ENCODE assay signal across 8 cellular contexts in the genomic region with DNA sequence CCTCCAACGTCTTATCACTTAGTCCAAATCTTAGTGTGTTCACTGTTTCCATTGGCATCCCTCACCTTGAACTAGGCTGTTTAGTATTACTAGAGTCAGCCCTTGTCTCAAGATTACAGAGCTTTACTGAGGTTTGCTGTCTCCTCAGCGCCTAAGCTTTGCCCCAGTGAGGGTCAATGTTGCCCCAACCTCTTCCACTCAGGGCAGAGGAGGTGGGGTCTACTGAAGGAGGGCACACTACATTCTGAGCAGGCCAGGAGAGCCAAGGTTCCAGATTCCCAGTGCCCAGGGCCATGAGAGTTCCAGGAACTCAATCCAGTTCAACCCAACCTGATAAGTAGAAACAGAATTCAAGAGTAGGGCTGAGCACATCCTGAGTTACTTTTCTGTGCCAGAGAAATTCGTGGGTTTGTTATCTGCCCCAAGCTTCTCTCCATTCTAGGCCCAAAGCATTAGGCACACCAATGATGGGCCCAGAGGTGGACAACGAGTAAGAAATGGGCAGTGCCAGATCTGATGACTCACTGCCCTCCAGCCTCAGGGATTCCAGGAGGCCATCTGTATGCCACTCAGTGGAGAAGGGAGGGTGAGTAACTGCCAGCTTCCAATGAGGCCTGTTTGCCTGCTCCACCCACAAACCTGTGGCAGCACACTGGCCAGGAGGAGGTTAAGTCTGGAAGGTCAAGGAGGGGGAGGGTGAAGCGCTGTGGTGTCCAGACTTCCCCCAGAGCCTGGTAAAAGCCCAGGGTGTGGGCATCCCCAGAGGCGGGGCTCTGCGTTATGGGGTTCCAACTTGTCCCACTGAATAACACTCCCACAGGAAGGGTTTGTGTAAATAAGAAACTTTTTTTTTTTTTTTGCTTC. TPM values are rescaled to one million over a fixed set of nuclear protein-coding genes. Genes with fewer than 3 reads are reported as not detected.
DNase-seq lines count a peak whose midpoint lies in the region; ATAC-seq and TF ChIP-seq lines count a peak whose summit lies in the region.

No MANE protein-coding gene starts in this region.

- DNase-seq in HT-29 (ENCODE audit: low spot score): peak; percentile 93
- peak; percentile 52 to 88 (median 70) for DNase-seq in body of pancreas
- DNase-seq in kidney epithelial cell (ENCODE audit: low read depth): peak; percentile 79
- DNase-seq in thyroid gland: peak in 1 of 2 donors; percentile 45
- no peak for DNase-seq in SIG-M5 (lab: John Stamatoyannopoulos, UW)
- no peak for DNase-seq in DMS114 treated with DMSO at 0.1 percent for 48 hours (lab: John Stamatoyannopoulos, UW; ENCODE audit: unreplicated experiment)
- DNase-seq in activated naive CD4-positive, alpha-beta T cell treated with Interleukin-2 at 50 U/mL for 16 hours: no peak

- peaks cover 7 to 16% of the 10 kb centered on the region in 2 donors for H3K36me3 ChIP-seq in body of pancreas (replicated peaks in 1 of 2; ENCODE audit: insufficient read depth in 1 of 2, low read depth in 2 of 2)
- peaks cover 8% of the 10 kb centered on the region for H3K36me3 ChIP-seq in kidney epithelial cell (ENCODE audit: control insufficient read depth, insufficient read depth, low read length)
- peaks cover 47 to 48% of the 10 kb centered on the region in 2 donors for H3K36me3 ChIP-seq in thyroid gland

- TF ChIP-seq CTCF in body of pancreas (IDR thresholded peaks at IDR 0.05) (no peak), kidney epithelial cell (IDR thresholded peaks at IDR 0.05; ENCODE audit: insufficient read depth, low read length, poor library complexity, severe bottlenecking) (no peak), thyroid gland (IDR thresholded peaks at IDR 0.05) (no peak)

- H3K27me3 ChIP-seq in body of pancreas (no peaks in the 10 kb centered on the region), kidney epithelial cell (ENCODE audit: control insufficient read depth, insufficient read depth, low read length) (no peaks in the 10 kb centered on the region), thyroid gland (no peaks in the 10 kb centered on the region)

- H3K27ac ChIP-seq in body of pancreas: peak overlapping the region; percentile 50 to 72 (median 68)
- peak overlapping the region in 2 of 3 donors; percentile 27 to 61 for H3K27ac ChIP-seq in thyroid gland

- TF ChIP-seq POLR2A in body of pancreas (IDR thresholded peaks at IDR 0.05) (peak in 1 of 3 donors; percentile 13), thyroid gland (IDR thresholded peaks at IDR 0.05) (no peak)

- H3K4me3 ChIP-seq in body of pancreas: no peak overlapping the region
- H3K4me3 ChIP-seq in kidney epithelial cell (ENCODE audit: low read depth, low read length): no peak overlapping the region
- H3K4me3 ChIP-seq in thyroid gland (replicated peaks in 1 of 3): no peak overlapping the region

- ATAC-seq in body of pancreas (peak; percentile 67), HG03378 (IDR thresholded peaks at IDR 0.05; ENCODE audit: unreplicated experiment) (no peak)

- intact Hi-C loops in body of pancreas (cut with DNase I): no loop called here
- intact Hi-C loops in thyroid gland (cut with DNase I): no loop called here

- WGBS in body of pancreas, 2 donors: 39 to 42% methylated on average over 6 to 7 of the region's 7 CpGs
- 56 to 71% methylated on average over 7 of the region's 7 CpGs for WGBS in thyroid gland, 2 donors

- H3K4me1 ChIP-seq in body of pancreas (peaks cover 59% of the 10 kb centered on the region), thyroid gland (peaks cover 5 to 16% of the 10 kb centered on the region in 2 donors)

- H3K9me3 ChIP-seq in body of pancreas (no peaks in the 10 kb centered on the region), thyroid gland (no peaks in the 10 kb centered on the region)

RNA-seq across cellular contexts. Expression of a gene that starts 8.2 kb away (rescaled TPM):
- 7.4 and 8.7 TPM in 2 replicates for total RNA-seq in HT-29 (2014; rRNA removed; shearing (Covaris generic))
- total RNA-seq in body of pancreas (10 to 100 TPM; 64.1 to 80.4 TPM), kidney epithelial cell (11.3 and 15.0 TPM in 2 replicates), thyroid gland (10 to 100 TPM; 20.4 to 38.7 (median 24.4) TPM)

RNA-seq across cellular contexts. Expression of a gene that starts 9.5 kb away (rescaled TPM):
- total RNA-seq in HT-29 (2014; rRNA removed; shearing (Covaris generic)): 34.2 and 49.4 TPM in 2 replicates
- total RNA-seq in body of pancreas (100 to 1,000 TPM in 1 of 2 donors, 10 to 100 TPM in 1; 63.0 to 105 TPM), kidney epithelial cell (10.2 and 11.2 TPM in 2 replicates), thyroid gland (10 to 100 TPM; 22.0 to 30.4 (median 26.4) TPM)

RNA-seq across cellular contexts. Expression of a gene that starts 14.3 kb away (rescaled TPM):
- total RNA-seq in HT-29 (2014; rRNA removed; shearing (Covaris generic)): not detected in 2 replicates
- total RNA-seq in body of pancreas: under 1 TPM; 0.78 to 0.99 TPM
- total RNA-seq in kidney epithelial cell: 3.1 and 8.9 TPM in 2 replicates
- total RNA-seq in thyroid gland: 1 to 10 TPM; 2.0 to 3.6 (median 2.6) TPM

RNA-seq across cellular contexts. Expression of a gene that starts 15.0 kb away (rescaled TPM):
- total RNA-seq in HT-29 (2014; rRNA removed; shearing (Covaris generic)): 0.08 and 0.23 TPM in 2 replicates
- total RNA-seq in body of pancreas: 1 to 10 TPM; 4.9 to 6.7 TPM
- 5.8 and 7.0 TPM in 2 replicates for total RNA-seq in kidney epithelial cell
- total RNA-seq in thyroid gland: 1 to 10 TPM; 2.3 to 4.2 (median 2.5) TPM

RNA-seq across cellular contexts. Expression of a gene that starts 57.8 kb away (rescaled TPM):
- total RNA-seq in HT-29 (2014; rRNA removed; shearing (Covaris generic)): 123 and 127 TPM in 2 replicates
- total RNA-seq in body of pancreas: 10 to 100 TPM; 17.4 to 23.1 TPM
- 37.6 and 56.1 TPM in 2 replicates for total RNA-seq in kidney epithelial cell
- 10 to 100 TPM; 17.1 to 45.6 (median 31.7) TPM for total RNA-seq in thyroid gland

Comparison
In these comparisons a context has a peak if more than half of its experiments do, and no peak if none do; other contexts are left out.
1. DNase-seq: peak in HT-29 (single experiment), body of pancreas (4 of 4) and kidney epithelial cell (single experiment); none in SIG-M5 (single experiment), DMS114 treated with DMSO at 0.1 percent for 48 hours (single experiment) and activated naive CD4-positive, alpha-beta T cell treated with Interleukin-2 at 50 U/mL for 16 hours (single experiment).